8 cellular contexts compared by ENCODE assay signal in genomic region chr9:85610074-85610855, GRCh38.
DNase-seq lines count a peak whose midpoint lies in the region; ATAC-seq and TF ChIP-seq lines count a peak whose summit lies in the region.

No MANE protein-coding gene starts in this region.

- no peaks in the 10 kb centered on the region for H3K36me3 ChIP-seq in esophagus muscularis mucosa

- H3K27ac Mint-ChIP-seq in naive B cell = peak overlapping the region in 5 of 6 donors; percentile 43 to 90 (median 66)

- peaks cover 13 to 22% (median 16%) of the 10 kb centered on the region in 3 donors for H3K4me1 Mint-ChIP-seq in naive B cell

- TF ChIP-seq CTCF in esophagus muscularis mucosa (IDR thresholded peaks at IDR 0.05) = peak; percentile 73 to 86 (median 80)

- H3K4me1 ChIP-seq in esophagus muscularis mucosa = peaks cover 0 to 5% (median 0%) of the 10 kb centered on the region in 4 donors

- ATAC-seq in GM18870 (IDR thresholded peaks at IDR 0.05; ENCODE audit: unreplicated experiment) = peak; percentile 91
- ATAC-seq in HG03066 (IDR thresholded peaks at IDR 0.05; ENCODE audit: low read depth, unreplicated experiment) = peak; percentile 91
- ATAC-seq in naive B cell (ENCODE audit: low read depth in 2 of 2) = peak; percentile 90 to 91

- no peak overlapping the region for H3K27ac ChIP-seq in esophagus muscularis mucosa (replicated peaks in 1 of 4)

- no peaks in the 10 kb centered on the region for H3K9me3 Mint-ChIP-seq in naive B cell

- no peak for TF ChIP-seq EP300 in esophagus muscularis mucosa (IDR thresholded peaks at IDR 0.05)

- peak overlapping the region; percentile 11 to 23 (median 20) for H3K4me3 ChIP-seq in esophagus muscularis mucosa

- no peaks in the 10 kb centered on the region for H3K27me3 Mint-ChIP-seq in naive B cell

- intact Hi-C loops in esophagus muscularis mucosa (cut with DNase I) = loop anchor here (5.0 kb wide), 1 partner anchor 1213 kb away; no protein-coding TSS in a partner anchor

- DNase-seq in CMK (ENCODE audit: low read depth) (peak; percentile 9), NCI-H2107 treated with DMSO at 0.1 percent for 48 hours (lab: John Stamatoyannopoulos, UW; ENCODE audit: unreplicated experiment) (peak; percentile 68), esophagus muscularis mucosa (ENCODE audit: extremely low spot score) (no peak), naive B cell (peak; percentile 62)
- peak; percentile 25 for DNase-seq in activated CD4-positive, alpha-beta T cell treated with anti-CD3 and anti-CD28 coated beads for 48 hours
- DNase-seq in stimulated activated CD8-positive, alpha-beta memory T cell treated with anti-CD3 and anti-CD28 coated beads, Interleukin-4, amount 100 ng/mL, for 48 hours = no peak

- peak overlapping the region; percentile 42 to 72 (median 66) for H3K4me3 Mint-ChIP-seq in naive B cell

- H3K36me3 Mint-ChIP-seq in naive B cell = peaks cover 0 to under 1% of the 10 kb centered on the region in 2 donors

- no peak for TF ChIP-seq POLR2A in esophagus muscularis mucosa (IDR thresholded peaks at IDR 0.05; ENCODE audit: low read depth)

- WGBS in esophagus muscularis mucosa = 57% methylated on average over 4 of the region's 4 CpGs

- no peaks in the 10 kb centered on the region for H3K9me3 ChIP-seq in esophagus muscularis mucosa

- H3K27me3 ChIP-seq in esophagus muscularis mucosa = no peaks in the 10 kb centered on the region

Comparison
In these comparisons a context has a peak if more than half of its experiments do, and no peak if none do; other contexts are left out.
1. DNase-seq: peak in CMK (single experiment), NCI-H2107 treated with DMSO at 0.1 percent for 48 hours (single experiment), activated CD4-positive, alpha-beta T cell treated with anti-CD3 and anti-CD28 coated beads for 48 hours (single experiment) and naive B cell (single experiment); none in esophagus muscularis mucosa (single experiment) and stimulated activated CD8-positive, alpha-beta memory T cell treated with anti-CD3 and anti-CD28 coated beads, Interleukin-4, amount 100 ng/mL, for 48 hours (single experiment).
2. Peak in every context shown above with its lines, with median percentiles within 50 percentile points of each other: ATAC-seq.